8 cellular contexts compared by ENCODE assay signal in genomic region chr12:30822385-30823139, GRCh38.
DNase-seq lines count a peak whose midpoint lies in the region; ATAC-seq, FAIRE-seq and TF ChIP-seq lines count a peak whose summit lies in the region.

No MANE protein-coding gene starts in this region.

- H3K27ac ChIP-seq in left ventricle myocardium inferior (replicated peaks), result peak overlapping the region; percentile 65

- FAIRE-seq in D721Med (lab: Jason Lieb, UNC), result no peak

- H3K27ac Mint-ChIP-seq in osteocyte (ENCODE audit: unreplicated experiment), result peak overlapping the region; percentile 58

- H3K9me3 Mint-ChIP-seq in osteocyte (ENCODE audit: unreplicated experiment), result no peaks in the 10 kb centered on the region

- H3K4me1 Mint-ChIP-seq in osteocyte (ENCODE audit: unreplicated experiment), result peaks cover 11% of the 10 kb centered on the region

- ATAC-seq in GM21723 (IDR thresholded peaks at IDR 0.05; ENCODE audit: unreplicated experiment), result peak; percentile 54
- no peak for ATAC-seq in GM18870 (IDR thresholded peaks at IDR 0.05; ENCODE audit: unreplicated experiment)

- intact Hi-C loops in left ventricle myocardium inferior (cut with micrococcal nuclease), result no loop called here

- H3K4me3 ChIP-seq in left ventricle myocardium inferior, result peak overlapping the region; percentile 67

- TF ChIP-seq CTCF in left ventricle myocardium inferior (IDR thresholded peaks at IDR 0.05; ENCODE audit: borderline replicate concordance) (peak; percentile 17), osteocyte (IDR thresholded peaks at IDR 0.05) (peak; percentile 25), D721Med (IDR thresholded peaks at IDR 0.05; ENCODE audit: insufficient read depth, missing control alignments) (no peak)

- H3K4me1 ChIP-seq in left ventricle myocardium inferior, result peaks cover 18% of the 10 kb centered on the region

- H3K9me3 ChIP-seq in left ventricle myocardium inferior (replicated peaks), result no peaks in the 10 kb centered on the region

- no peaks in the 10 kb centered on the region for H3K36me3 ChIP-seq in left ventricle myocardium inferior

- DNase-seq in D341Med (ENCODE audit: low spot score), result peak; percentile 49
- DNase-seq in NOMO-1 treated with DMSO at 0.1 percent for 48 hours (lab: John Stamatoyannopoulos, UW; ENCODE audit: unreplicated experiment), result peak; percentile 8
- peak in 45 of 56 donors; percentile 6 to 80 (median 47) for DNase-seq in amygdala (lab: John Stamatoyannopoulos, UW)
- DNase-seq in left ventricle myocardium inferior, result peak; percentile 68
- peak; percentile 87 for DNase-seq in osteocyte (ENCODE audit: extremely low spot score, unreplicated experiment)
- no peak for DNase-seq in D721Med (ENCODE audit: insufficient read length, low spot score)

- H3K36me3 Mint-ChIP-seq in osteocyte (ENCODE audit: unreplicated experiment), result no peaks in the 10 kb centered on the region

- H3K27me3 Mint-ChIP-seq in osteocyte (ENCODE audit: unreplicated experiment), result peaks cover 28% of the 10 kb centered on the region

- H3K4me3 Mint-ChIP-seq in osteocyte (ENCODE audit: unreplicated experiment), result peak overlapping the region; percentile 81

- H3K27me3 ChIP-seq in left ventricle myocardium inferior (ENCODE audit: low read depth), result peaks cover 19% of the 10 kb centered on the region
